ENCODE assay signal across 32 cellular contexts in the genomic region with DNA sequence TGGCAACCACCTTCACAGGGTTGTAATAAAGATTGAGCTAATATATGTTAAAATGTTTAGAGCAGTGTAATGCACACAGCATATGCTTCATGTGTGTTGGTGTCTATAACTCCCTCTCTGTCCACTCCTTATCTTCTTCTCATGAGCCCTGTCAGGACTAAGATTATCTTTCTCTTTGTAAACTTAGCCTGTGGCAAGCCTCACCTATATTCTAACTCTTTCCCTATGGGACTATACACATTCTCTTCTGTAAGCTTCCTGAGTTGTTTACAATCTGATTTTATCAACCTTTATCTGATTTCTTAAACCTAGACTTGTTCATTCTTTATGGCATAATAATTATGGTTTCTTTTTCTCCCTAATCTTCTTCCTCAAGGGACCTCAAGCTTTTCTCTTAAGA. TPM values are rescaled to one million over a fixed set of nuclear protein-coding genes. Genes with fewer than 3 reads are reported as not detected.
DNase-seq lines count a peak whose midpoint lies in the region; TF ChIP-seq lines count a peak whose summit lies in the region.
"Had no signal": no experiment of that assay in that cellular context is flagged by ENCODE, and none has a peak within 500 bp of the region (broad histone marks: within the 10 kb centered on the region; RNA-seq: fewer than 3 reads in every experiment).

No MANE protein-coding gene starts in this region.

- H3K27ac Mint-ChIP-seq in MCF 10A (ENCODE audit: low read depth, unreplicated experiment): no peak overlapping the region
- H3K27ac Mint-ChIP-seq: B cell; CD4-positive, alpha-beta memory T cell; CD4-positive, alpha-beta T cell; CD4-positive, CD25-positive, alpha-beta regulatory T cell; CD8-positive, alpha-beta memory T cell; CD8-positive, alpha-beta T cell had no signal

- H3K4me3 ChIP-seq in breast epithelium: no peak overlapping the region
- H3K4me3 ChIP-seq: A549; BLaER1; BLaER1 treated with 17β-estradiol and CSF1 and Interleukin-3, amounts not matched to agents 10 nM and 100 nM had no signal

- CTCF ChIA-PET in MCF 10A (lab: Yijun Ruan, JAX): interaction anchor here (0.7 to 1.0 kb wide), 2 partner anchors 13 to 85 kb away, joined by 3 to 6 read pairs; no protein-coding TSS in a partner anchor

- H3K36me3 Mint-ChIP-seq in MCF 10A (ENCODE audit: insufficient read depth, unreplicated experiment): no peaks in the 10 kb centered on the region
- H3K36me3 Mint-ChIP-seq: CD4-positive, CD25-positive, alpha-beta regulatory T cell; CD8-positive, alpha-beta memory T cell; CD8-positive, alpha-beta T cell had no signal

- intact Hi-C loops in breast epithelium (cut with DNase I; ENCODE audit: low total_unique reads): no loop called here
- intact Hi-C loops in MCF 10A (cut with micrococcal nuclease): no loop called here

- DNase-seq in breast epithelium (ENCODE audit: low spot score in 2 of 2) (no peak), MCF 10A (ENCODE audit: unreplicated experiment) (no peak), NAMALWA (ENCODE audit: low spot score) (no peak)
- DNase-seq: 8988T; ACHN; AML-193; BE2C; C1 segment of cervical spinal cord; Caco-2; Calu3; CD4-positive, alpha-beta memory T cell; CD4-positive, alpha-beta T cell; CD4-positive, CD25-positive, alpha-beta regulatory T cell; CD8-positive, alpha-beta memory T cell; CD8-positive, alpha-beta T cell; COR-L47; DMS 273 treated with DMSO at 0.1 percent for 48 hours; DMS153; DMS53; DMS79; DMS79 treated with DMSO at 0.1 percent for 48 hours; DND-41; EL had no signal

- no peak for TF ChIP-seq CTCF in breast epithelium (IDR thresholded peaks at IDR 0.05)
- no peak for TF ChIP-seq CTCF in MCF 10A (IDR thresholded peaks at IDR 0.05; ENCODE audit: unreplicated experiment)
- TF ChIP-seq CTCF in 22Rv1 (IDR thresholded peaks at IDR 0.05): no peak

- no TSS peak for BruUV-seq in MCF 10A (replicated peaks; lab: Mats Ljungman, UMichigan)

- no peaks in the 10 kb centered on the region for H3K4me1 Mint-ChIP-seq in MCF 10A (ENCODE audit: insufficient read depth, unreplicated experiment)
- H3K4me1 Mint-ChIP-seq: CD4-positive, alpha-beta memory T cell; CD8-positive, alpha-beta memory T cell had no signal

- H3K4me3 Mint-ChIP-seq in MCF 10A (ENCODE audit: unreplicated experiment): no peak overlapping the region
- H3K4me3 Mint-ChIP-seq: B cell; CD14-positive monocyte; CD4-positive, alpha-beta memory T cell; CD4-positive, alpha-beta T cell; CD4-positive, CD25-positive, alpha-beta regulatory T cell; CD8-positive, alpha-beta memory T cell; CD8-positive, alpha-beta T cell had no signal

- POLR2A ChIA-PET in MCF 10A (lab: Yijun Ruan, JAX): no interaction called here

- H3K4me1 ChIP-seq in breast epithelium: peaks cover 0 to 5% of the 10 kb centered on the region in 2 donors
- H3K4me1 ChIP-seq: BE2C, Caco-2 had no signal

- no peaks in the 10 kb centered on the region for H3K27me3 Mint-ChIP-seq in MCF 10A (ENCODE audit: insufficient read depth, unreplicated experiment)
- H3K27me3 Mint-ChIP-seq: B cell had no signal

- H3K9me3 Mint-ChIP-seq in MCF 10A (ENCODE audit: unreplicated experiment): peaks cover 3% of the 10 kb centered on the region

- no peak for TF ChIP-seq POLR2A in breast epithelium (IDR thresholded peaks at IDR 0.05)

- H3K27me3 ChIP-seq in breast epithelium: no peaks in the 10 kb centered on the region
- H3K27me3 ChIP-seq: BE2C; BLaER1; BLaER1 treated with 17β-estradiol and CSF1 and Interleukin-3, amounts not matched to agents 10 nM and 100 nM had no signal

- H3K36me3 ChIP-seq in breast epithelium: no peaks in the 10 kb centered on the region
- H3K36me3 ChIP-seq: BE2C, BLaER1 had no signal

- H3K27ac ChIP-seq in breast epithelium (peak overlapping the region; percentile 33 to 41), 22Rv1 (peak overlapping the region; percentile 37)
- H3K27ac ChIP-seq: A549; BLaER1; BLaER1 treated with 17β-estradiol and CSF1 and Interleukin-3, amounts not matched to agents 10 nM and 100 nM had no signal

- no peaks in the 10 kb centered on the region for H3K9me3 ChIP-seq in breast epithelium
- H3K9me3 ChIP-seq: A549, BE2C had no signal

RNA-seq across cellular contexts. Expression of a gene that starts 2.4 kb away (rescaled TPM):
- 1,000 to 10,000 TPM in 1 of 3 donors, 100 to 1,000 TPM in 1, 1 to 10 TPM in 1; 1.6 to 1,201 (median 140) TPM for total RNA-seq in breast epithelium
- total RNA-seq in MCF 10A (2022): not detected in 2 replicates
- total RNA-seq: A172; A673; B cell; Caco-2; Calu3; CD4-positive, alpha-beta memory T cell; CD4-positive, alpha-beta T cell; CD4-positive, CD25-positive, alpha-beta regulatory T cell; CD8-positive, alpha-beta memory T cell; CD8-positive, alpha-beta T cell; Daoy had no signal

RNA-seq across cellular contexts. Expression of a gene that starts 53.7 kb away (rescaled TPM):
- total RNA-seq in breast epithelium (not detected), MCF 10A (2022) (not detected in 2 replicates)
- total RNA-seq: A172; A673; B cell; Caco-2; Calu3; CD4-positive, alpha-beta memory T cell; CD4-positive, alpha-beta T cell; CD4-positive, CD25-positive, alpha-beta regulatory T cell; CD8-positive, alpha-beta memory T cell; CD8-positive, alpha-beta T cell; Daoy had no signal
